ENCODE assay signal across 18 cellular contexts in genomic region chr3:137294839-137295238, GRCh38.
DNase-seq lines count a peak whose midpoint lies in the region; ATAC-seq, FAIRE-seq and TF ChIP-seq lines count a peak whose summit lies in the region.
"Had no signal": no experiment of that assay in that cellular context is flagged by ENCODE, and none has a peak within 500 bp of the region (broad histone marks: within the 10 kb centered on the region; RNA-seq: fewer than 3 reads in every experiment).

No MANE protein-coding gene starts in this region.

- H3K79me2 ChIP-seq in mesendoderm (ENCODE audit: control insufficient read depth, insufficient read depth, low read length) = no peaks in the 10 kb centered on the region

- TF ChIP-seq CTCF in D721Med (IDR thresholded peaks at IDR 0.05; ENCODE audit: insufficient read depth, missing control alignments) (peak; percentile 23), WERI-Rb-1 (IDR thresholded peaks at IDR 0.05; ENCODE audit: low read depth, low read length) (no peak)

- H3K4me3 ChIP-seq in WERI-Rb-1 (ENCODE audit: low read depth, low read length) = no peak overlapping the region
- no peak overlapping the region for H3K4me3 ChIP-seq in mesendoderm (ENCODE audit: low read length)
- H3K4me3 ChIP-seq: GM23248, HAP-1, K562 had no signal

- H3K9me3 ChIP-seq in WERI-Rb-1 (ENCODE audit: severe bottlenecking) = no peaks in the 10 kb centered on the region
- H3K9me3 ChIP-seq: HAP-1 had no signal

- FAIRE-seq in D721Med (lab: Jason Lieb, UNC) = no peak
- FAIRE-seq: GM18507, HTR-8/SVneo, K562 had no signal

- no peak overlapping the region for H3K4me2 ChIP-seq in mesendoderm (ENCODE audit: low read length)

- H4K5ac ChIP-seq in mesendoderm (ENCODE audit: low read length) = no peak overlapping the region

- no peak overlapping the region for H4K8ac ChIP-seq in mesendoderm (ENCODE audit: low read depth, low read length)

- no peaks in the 10 kb centered on the region for H3K36me3 ChIP-seq in WERI-Rb-1
- H3K36me3 ChIP-seq in mesendoderm (ENCODE audit: control insufficient read depth, insufficient read depth, low read length) = no peaks in the 10 kb centered on the region
- H3K36me3 ChIP-seq: HAP-1 had no signal

- no peak overlapping the region for H2BK120ac ChIP-seq in mesendoderm (ENCODE audit: low read depth, low read length)

- no peak overlapping the region for H3K9ac ChIP-seq in mesendoderm (ENCODE audit: low read length)
- H3K9ac ChIP-seq: GM23248 had no signal

- no peak overlapping the region for H3K23ac ChIP-seq in mesendoderm (ENCODE audit: low read length)

- H2AK5ac ChIP-seq in mesendoderm (ENCODE audit: low read length) = no peak overlapping the region

- no peaks in the 10 kb centered on the region for H3K79me1 ChIP-seq in mesendoderm (ENCODE audit: low read length)

- DNase-seq in D721Med (ENCODE audit: insufficient read length, low spot score) (no peak), NCI-H82 (lab: John Stamatoyannopoulos, UW) (peak; percentile 63), WERI-Rb-1 (no peak), mesendoderm (peak; percentile 66), NCI-H774 (lab: John Stamatoyannopoulos, UW) (no peak), DMS153 treated with DMSO at 0.1 percent for 48 hours (lab: John Stamatoyannopoulos, UW; ENCODE audit: unreplicated experiment) (no peak), islet precursor cell (no peak)
- DNase-seq: CD8-positive, alpha-beta T cell; COR-L47; DMS53; GF-D8; GM23248 had no signal

- H2BK15ac ChIP-seq in mesendoderm (replicated peaks; ENCODE audit: low read depth) = no peak overlapping the region

- no peak for ATAC-seq in HG02852 (IDR thresholded peaks at IDR 0.05; ENCODE audit: unreplicated experiment)
- ATAC-seq: CD8-positive, alpha-beta T cell; K562 had no signal

- WGBS in mesendoderm (ENCODE audit: extremely low coverage, insufficient coverage, low lambda C conversion rate) = no CpG with 5 or more reads among the region's 1 CpG

- H3K4me1 ChIP-seq in mesendoderm (ENCODE audit: control insufficient read depth, low read depth, low read length) = peaks cover 11% of the 10 kb centered on the region
- H3K4me1 ChIP-seq: HAP-1 had no signal

- no peak overlapping the region for H3K18ac ChIP-seq in mesendoderm (ENCODE audit: low read length)

- no peak overlapping the region for H3K4ac ChIP-seq in mesendoderm (ENCODE audit: low read depth, low read length)

- H3K27me3 ChIP-seq in WERI-Rb-1 (ENCODE audit: insufficient read depth, low read depth, severe bottlenecking) (no peaks in the 10 kb centered on the region), mesendoderm (ENCODE audit: insufficient read depth, low read length, poor library complexity) (no peaks in the 10 kb centered on the region)

- no peak overlapping the region for H3K56ac ChIP-seq in mesendoderm (ENCODE audit: low read length)

- H2BK5ac ChIP-seq in mesendoderm (ENCODE audit: low read length) = no peak overlapping the region

- H3K27ac ChIP-seq in WERI-Rb-1 (peak overlapping the region; percentile 45), mesendoderm (ENCODE audit: low read depth, low read length) (no peak overlapping the region)
- H3K27ac ChIP-seq: 22Rv1, GM23248 had no signal

Comparison
In these comparisons a context has a peak if more than half of its experiments do, and no peak if none do; other contexts are left out.
1. DNase-seq: peak in NCI-H82 (single experiment) and mesendoderm (single experiment); none in D721Med (single experiment), WERI-Rb-1 (single experiment), NCI-H774 (single experiment), DMS153 treated with DMSO at 0.1 percent for 48 hours (single experiment) and islet precursor cell (single experiment).